In genomic region chr17:79521225-79521624, GRCh38 we compare ENCODE assay signal across 2 cellular contexts.
TF ChIP-seq lines count a peak whose summit lies in the region.

No MANE protein-coding gene starts in this region.

TF ChIP-seq in HepG2, 621 proteins besides CTCF, POLR2A, EP300 and RAD21 (continues in another document):
- no peak for TF ChIP-seq ZNF639 (CRISPR knock-in tag; conservative IDR thresholded peaks at IDR 0.05)
- peak; percentile 36 for TF ChIP-seq ZBTB40 (IDR thresholded peaks at IDR 0.05)
- TF ChIP-seq ZBTB40 (CRISPR knock-in tag; IDR thresholded peaks at IDR 0.05) = no peak
- no peak for TF ChIP-seq ELK4 (CRISPR knock-in tag; IDR thresholded peaks at IDR 0.05; ENCODE audit: borderline replicate concordance)
- no peak for TF ChIP-seq ZNF792 (CRISPR knock-in tag; IDR thresholded peaks at IDR 0.05)
- peak; percentile 8; the same call in 1 of the 2 replicates for TF ChIP-seq ATF7 (IDR thresholded peaks at IDR 0.05)
- TF ChIP-seq ATF7 (CRISPR knock-in tag; IDR thresholded peaks at IDR 0.05) = no peak
- peak; percentile 97; the same call in 1 of the 2 replicates for TF ChIP-seq TRIM22 (IDR thresholded peaks at IDR 0.05)

TF ChIP-seq in K562, 482 proteins besides CTCF, POLR2A, EP300 and RAD21:
- no peak for TF ChIP-seq CBFA2T3 (IDR thresholded peaks at IDR 0.05)
- peak; percentile 37; the same call in 1 of the 2 replicates for TF ChIP-seq TSC22D4 (tag; IDR thresholded peaks at IDR 0.05)
